Comparison of ENCODE assay signal across 1 cellular context in genomic region chr17:81833160-81833920, GRCh38.
TF ChIP-seq lines count a peak whose summit lies in the region.

A gene with protein sequence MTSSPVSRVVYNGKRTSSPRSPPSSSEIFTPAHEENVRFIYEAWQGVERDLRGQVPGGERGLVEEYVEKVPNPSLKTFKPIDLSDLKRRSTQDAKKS (minus strand): TSS chr17:81833291. CDS start chr17:81824506, 8,785 bp downstream.

TF ChIP-seq in HepG2, 621 proteins besides CTCF, POLR2A, EP300 and RAD21 (continued from another document and continues in another):
- TF ChIP-seq, protein P1, sequence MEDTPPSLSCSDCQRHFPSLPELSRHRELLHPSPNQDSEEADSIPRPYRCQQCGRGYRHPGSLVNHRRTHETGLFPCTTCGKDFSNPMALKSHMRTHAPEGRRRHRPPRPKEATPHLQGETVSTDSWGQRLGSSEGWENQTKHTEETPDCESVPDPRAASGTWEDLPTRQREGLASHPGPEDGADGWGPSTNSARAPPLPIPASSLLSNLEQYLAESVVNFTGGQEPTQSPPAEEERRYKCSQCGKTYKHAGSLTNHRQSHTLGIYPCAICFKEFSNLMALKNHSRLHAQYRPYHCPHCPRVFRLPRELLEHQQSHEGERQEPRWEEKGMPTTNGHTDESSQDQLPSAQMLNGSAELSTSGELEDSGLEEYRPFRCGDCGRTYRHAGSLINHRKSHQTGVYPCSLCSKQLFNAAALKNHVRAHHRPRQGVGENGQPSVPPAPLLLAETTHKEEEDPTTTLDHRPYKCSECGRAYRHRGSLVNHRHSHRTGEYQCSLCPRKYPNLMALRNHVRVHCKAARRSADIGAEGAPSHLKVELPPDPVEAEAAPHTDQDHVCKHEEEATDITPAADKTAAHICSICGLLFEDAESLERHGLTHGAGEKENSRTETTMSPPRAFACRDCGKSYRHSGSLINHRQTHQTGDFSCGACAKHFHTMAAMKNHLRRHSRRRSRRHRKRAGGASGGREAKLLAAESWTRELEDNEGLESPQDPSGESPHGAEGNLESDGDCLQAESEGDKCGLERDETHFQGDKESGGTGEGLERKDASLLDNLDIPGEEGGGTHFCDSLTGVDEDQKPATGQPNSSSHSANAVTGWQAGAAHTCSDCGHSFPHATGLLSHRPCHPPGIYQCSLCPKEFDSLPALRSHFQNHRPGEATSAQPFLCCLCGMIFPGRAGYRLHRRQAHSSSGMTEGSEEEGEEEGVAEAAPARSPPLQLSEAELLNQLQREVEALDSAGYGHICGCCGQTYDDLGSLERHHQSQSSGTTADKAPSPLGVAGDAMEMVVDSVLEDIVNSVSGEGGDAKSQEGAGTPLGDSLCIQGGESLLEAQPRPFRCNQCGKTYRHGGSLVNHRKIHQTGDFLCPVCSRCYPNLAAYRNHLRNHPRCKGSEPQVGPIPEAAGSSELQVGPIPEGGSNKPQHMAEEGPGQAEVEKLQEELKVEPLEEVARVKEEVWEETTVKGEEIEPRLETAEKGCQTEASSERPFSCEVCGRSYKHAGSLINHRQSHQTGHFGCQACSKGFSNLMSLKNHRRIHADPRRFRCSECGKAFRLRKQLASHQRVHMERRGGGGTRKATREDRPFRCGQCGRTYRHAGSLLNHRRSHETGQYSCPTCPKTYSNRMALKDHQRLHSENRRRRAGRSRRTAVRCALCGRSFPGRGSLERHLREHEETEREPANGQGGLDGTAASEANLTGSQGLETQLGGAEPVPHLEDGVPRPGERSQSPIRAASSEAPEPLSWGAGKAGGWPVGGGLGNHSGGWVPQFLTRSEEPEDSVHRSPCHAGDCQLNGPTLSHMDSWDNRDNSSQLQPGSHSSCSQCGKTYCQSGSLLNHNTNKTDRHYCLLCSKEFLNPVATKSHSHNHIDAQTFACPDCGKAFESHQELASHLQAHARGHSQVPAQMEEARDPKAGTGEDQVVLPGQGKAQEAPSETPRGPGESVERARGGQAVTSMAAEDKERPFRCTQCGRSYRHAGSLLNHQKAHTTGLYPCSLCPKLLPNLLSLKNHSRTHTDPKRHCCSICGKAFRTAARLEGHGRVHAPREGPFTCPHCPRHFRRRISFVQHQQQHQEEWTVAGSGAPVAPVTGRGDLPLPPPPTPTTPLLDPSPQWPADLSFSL (CRISPR knock-in tag; IDR thresholded peaks at IDR 0.05) = no peak
- TF ChIP-seq PLSCR1 (CRISPR knock-in tag; IDR thresholded peaks at IDR 0.05; ENCODE audit: borderline replicate concordance) = no peak
- TF ChIP-seq, protein P2, sequence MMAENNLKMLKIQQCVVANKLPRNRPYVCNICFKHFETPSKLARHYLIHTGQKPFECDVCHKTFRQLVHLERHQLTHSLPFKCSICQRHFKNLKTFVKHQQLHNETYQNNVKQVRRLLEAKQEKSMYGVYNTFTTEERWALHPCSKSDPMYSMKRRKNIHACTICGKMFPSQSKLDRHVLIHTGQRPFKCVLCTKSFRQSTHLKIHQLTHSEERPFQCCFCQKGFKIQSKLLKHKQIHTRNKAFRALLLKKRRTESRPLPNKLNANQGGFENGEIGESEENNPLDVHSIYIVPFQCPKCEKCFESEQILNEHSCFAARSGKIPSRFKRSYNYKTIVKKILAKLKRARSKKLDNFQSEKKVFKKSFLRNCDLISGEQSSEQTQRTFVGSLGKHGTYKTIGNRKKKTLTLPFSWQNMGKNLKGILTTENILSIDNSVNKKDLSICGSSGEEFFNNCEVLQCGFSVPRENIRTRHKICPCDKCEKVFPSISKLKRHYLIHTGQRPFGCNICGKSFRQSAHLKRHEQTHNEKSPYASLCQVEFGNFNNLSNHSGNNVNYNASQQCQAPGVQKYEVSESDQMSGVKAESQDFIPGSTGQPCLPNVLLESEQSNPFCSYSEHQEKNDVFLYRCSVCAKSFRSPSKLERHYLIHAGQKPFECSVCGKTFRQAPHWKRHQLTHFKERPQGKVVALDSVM (CRISPR knock-in tag; IDR thresholded peaks at IDR 0.05) = peak; percentile 68
- TF ChIP-seq BRCA1 (CRISPR knock-in tag; IDR thresholded peaks at IDR 0.05) = peak; percentile 72; the same call in 1 of the 2 replicates
- TF ChIP-seq KAT2B (IDR thresholded peaks at IDR 0.05; ENCODE audit: borderline replicate concordance, low read depth, low read length) = peak; percentile 33; the same call in 1 of the 2 replicates
- TF ChIP-seq ZNF30 (CRISPR knock-in tag; IDR thresholded peaks at IDR 0.05) = peak; percentile 97
- TF ChIP-seq ZNF816 (CRISPR knock-in tag; IDR thresholded peaks at IDR 0.05; ENCODE audit: borderline replicate concordance) = peak; percentile 70; the same call in 1 of the 2 replicates
- peak; percentile 68; the same call in 1 of the 2 replicates for TF ChIP-seq GLI4 (CRISPR knock-in tag; IDR thresholded peaks at IDR 0.05; ENCODE audit: borderline replicate concordance)
- TF ChIP-seq SOX6 (IDR thresholded peaks at IDR 0.05) = no peak
- peak; percentile 73 for TF ChIP-seq SOX6 (CRISPR knock-in tag; IDR thresholded peaks at IDR 0.05)
- peak; percentile 85; the same call in 1 of the 2 replicates for TF ChIP-seq ETS1 (CRISPR knock-in tag; IDR thresholded peaks at IDR 0.05)
- no peak for TF ChIP-seq THYN1 (CRISPR knock-in tag; IDR thresholded peaks at IDR 0.05; ENCODE audit: borderline replicate concordance, low read depth)
- peak; percentile 76 for TF ChIP-seq TAF15 (IDR thresholded peaks at IDR 0.05; ENCODE audit: low read depth, low read length, poor library complexity, severe bottlenecking)
- TF ChIP-seq EED (CRISPR knock-in tag; IDR thresholded peaks at IDR 0.05) = peak; percentile 97
- peak; percentile 97 for TF ChIP-seq NCOA1 (CRISPR knock-in tag; IDR thresholded peaks at IDR 0.05)
- TF ChIP-seq, protein P3, sequence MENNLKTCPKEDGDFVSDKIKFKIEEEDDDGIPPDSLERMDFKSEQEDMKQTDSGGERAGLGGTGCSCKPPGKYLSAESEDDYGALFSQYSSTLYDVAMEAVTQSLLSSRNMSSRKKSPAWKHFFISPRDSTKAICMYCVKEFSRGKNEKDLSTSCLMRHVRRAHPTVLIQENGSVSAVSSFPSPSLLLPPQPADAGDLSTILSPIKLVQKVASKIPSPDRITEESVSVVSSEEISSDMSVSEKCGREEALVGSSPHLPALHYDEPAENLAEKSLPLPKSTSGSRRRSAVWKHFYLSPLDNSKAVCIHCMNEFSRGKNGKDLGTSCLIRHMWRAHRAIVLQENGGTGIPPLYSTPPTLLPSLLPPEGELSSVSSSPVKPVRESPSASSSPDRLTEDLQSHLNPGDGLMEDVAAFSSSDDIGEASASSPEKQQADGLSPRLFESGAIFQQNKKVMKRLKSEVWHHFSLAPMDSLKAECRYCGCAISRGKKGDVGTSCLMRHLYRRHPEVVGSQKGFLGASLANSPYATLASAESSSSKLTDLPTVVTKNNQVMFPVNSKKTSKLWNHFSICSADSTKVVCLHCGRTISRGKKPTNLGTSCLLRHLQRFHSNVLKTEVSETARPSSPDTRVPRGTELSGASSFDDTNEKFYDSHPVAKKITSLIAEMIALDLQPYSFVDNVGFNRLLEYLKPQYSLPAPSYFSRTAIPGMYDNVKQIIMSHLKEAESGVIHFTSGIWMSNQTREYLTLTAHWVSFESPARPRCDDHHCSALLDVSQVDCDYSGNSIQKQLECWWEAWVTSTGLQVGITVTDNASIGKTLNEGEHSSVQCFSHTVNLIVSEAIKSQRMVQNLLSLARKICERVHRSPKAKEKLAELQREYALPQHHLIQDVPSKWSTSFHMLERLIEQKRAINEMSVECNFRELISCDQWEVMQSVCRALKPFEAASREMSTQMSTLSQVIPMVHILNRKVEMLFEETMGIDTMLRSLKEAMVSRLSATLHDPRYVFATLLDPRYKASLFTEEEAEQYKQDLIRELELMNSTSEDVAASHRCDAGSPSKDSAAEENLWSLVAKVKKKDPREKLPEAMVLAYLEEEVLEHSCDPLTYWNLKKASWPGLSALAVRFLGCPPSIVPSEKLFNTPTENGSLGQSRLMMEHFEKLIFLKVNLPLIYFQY (CRISPR knock-in tag; IDR thresholded peaks at IDR 0.05; ENCODE audit: borderline replicate concordance) = 0 out of 2 replicates have a peak, but pooled peaks have one; percentile 58
- TF ChIP-seq HIVEP1 (CRISPR knock-in tag; IDR thresholded peaks at IDR 0.05) = peak; percentile 82
- TF ChIP-seq, protein P4, sequence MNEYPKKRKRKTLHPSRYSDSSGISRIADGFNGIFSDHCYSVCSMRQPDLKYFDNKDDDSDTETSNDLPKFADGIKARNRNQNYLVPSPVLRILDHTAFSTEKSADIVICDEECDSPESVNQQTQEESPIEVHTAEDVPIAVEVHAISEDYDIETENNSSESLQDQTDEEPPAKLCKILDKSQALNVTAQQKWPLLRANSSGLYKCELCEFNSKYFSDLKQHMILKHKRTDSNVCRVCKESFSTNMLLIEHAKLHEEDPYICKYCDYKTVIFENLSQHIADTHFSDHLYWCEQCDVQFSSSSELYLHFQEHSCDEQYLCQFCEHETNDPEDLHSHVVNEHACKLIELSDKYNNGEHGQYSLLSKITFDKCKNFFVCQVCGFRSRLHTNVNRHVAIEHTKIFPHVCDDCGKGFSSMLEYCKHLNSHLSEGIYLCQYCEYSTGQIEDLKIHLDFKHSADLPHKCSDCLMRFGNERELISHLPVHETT (CRISPR knock-in tag; conservative IDR thresholded peaks at IDR 0.05) = peak; percentile 96
- TF ChIP-seq IKZF4 (CRISPR knock-in tag; IDR thresholded peaks at IDR 0.05; ENCODE audit: borderline replicate concordance, low read depth, not compliant biosample characterization) = peak; percentile 80
- TF ChIP-seq HMG20B (CRISPR knock-in tag; conservative IDR thresholded peaks at IDR 0.05) = 0 out of 2 replicates have a peak, but pooled peaks have one; percentile 10
- TF ChIP-seq ARID5B (CRISPR knock-in tag; IDR thresholded peaks at IDR 0.05) = peak; percentile 51; the same call in 1 of the 2 replicates
- peak; percentile 75 for TF ChIP-seq ZNF296 (CRISPR knock-in tag; conservative IDR thresholded peaks at IDR 0.05)
- no peak for TF ChIP-seq PHF5A (CRISPR knock-in tag; IDR thresholded peaks at IDR 0.05; ENCODE audit: low read depth, unreplicated experiment)
- TF ChIP-seq ZNF430 (CRISPR knock-in tag; IDR thresholded peaks at IDR 0.05) = peak; percentile 40
- no peak for TF ChIP-seq ZNF207 (IDR thresholded peaks at IDR 0.05; ENCODE audit: borderline replicate concordance)
- TF ChIP-seq BATF2 (CRISPR knock-in tag; IDR thresholded peaks at IDR 0.05) = peak; percentile 94
- TF ChIP-seq ZC3H4 (CRISPR knock-in tag; IDR thresholded peaks at IDR 0.05; ENCODE audit: borderline replicate concordance) = peak; percentile 99
